In genomic region chr17:49439305-49439672, GRCh38 we compare ENCODE assay signal across 24 cellular contexts. TPM values are rescaled to one million over a fixed set of nuclear protein-coding genes. Genes with fewer than 3 reads are reported as not detected.
A peak's percentile ranks its signal among the peaks of the same experiment; 100 is the strongest.
DNase-seq lines count a peak whose midpoint lies in the region; ATAC-seq and TF ChIP-seq lines count a peak whose summit lies in the region.
"Had no signal": no experiment of that assay in that cellular context is flagged by ENCODE, and none has a peak within 500 bp of the region (broad histone marks: within the 10 kb centered on the region; RNA-seq: fewer than 3 reads in every experiment).

No MANE protein-coding gene starts in this region.

- H3K36me3 Mint-ChIP-seq in type B pancreatic cell: no peaks in the 10 kb centered on the region
- H3K36me3 Mint-ChIP-seq: CD4-positive, alpha-beta memory T cell; natural killer cell treated with Interleukin-12 subunit alpha and Interleukin-12 subunit beta and Interleukin-15 and Interleukin-18, amount 100 ng/mL, for 72 hours; stimulated activated effector memory CD8-positive, alpha-beta T cell treated with anti-CD3 and anti-CD28 coated beads, Interleukin-12 subunit alpha, Interleukin-12 subunit beta, amount 100 ng/mL, for 72 hours had no signal

- H2AFZ ChIP-seq in mammary epithelial cell (ENCODE audit: low read depth, low read length): no peak overlapping the region

- H3K9me3 ChIP-seq in HUES48 (ENCODE audit: control insufficient read depth, insufficient read depth, low read length) (no peaks in the 10 kb centered on the region), ectodermal cell (ENCODE audit: control insufficient read depth, low read length) (no peaks in the 10 kb centered on the region), mammary epithelial cell (replicated peaks; ENCODE audit: insufficient read depth, low read length) (no peaks in the 10 kb centered on the region)
- H3K9me3 ChIP-seq: esophagus muscularis mucosa, prostate gland, suprapubic skin, uterus had no signal

- no peaks in the 10 kb centered on the region for H3K79me2 ChIP-seq in mammary epithelial cell (ENCODE audit: insufficient read depth, low read length)

- CTCF ChIA-PET in mammary epithelial cell (lab: Charles Lee; ENCODE audit: low non-redundant PET): no interaction called here

- dilution Hi-C loops in mammary epithelial cell (cut with HindIII; ENCODE audit: low sequenced_read_pairs): loop anchor here (5.0 kb wide), 2 partner anchors 63 to 98 kb away; no protein-coding TSS in a partner anchor

- in situ Hi-C loops in mammary epithelial cell (cut with MboI; ENCODE audit: low sequenced_read_pairs in 2 of 2): loop anchor here (5.0 to 10.0 kb wide), 4 partner anchors 56 to 256 kb away; partner anchors contain the start of gene NGFR (in 1 of the 2)

- no peak for ATAC-seq in GM18520 (IDR thresholded peaks at IDR 0.05; ENCODE audit: unreplicated experiment)
- ATAC-seq: left colon; natural killer cell treated with Interleukin-12 subunit alpha and Interleukin-12 subunit beta and Interleukin-15 and Interleukin-18, amount 100 ng/mL, for 72 hours; stimulated activated effector memory CD8-positive, alpha-beta T cell treated with anti-CD3 and anti-CD28 coated beads, Interleukin-12 subunit alpha, Interleukin-12 subunit beta, amount 100 ng/mL, for 72 hours had no signal

- peak overlapping the region; percentile 66 for H3K4me3 Mint-ChIP-seq in type B pancreatic cell
- H3K4me3 Mint-ChIP-seq: CD4-positive, alpha-beta memory T cell; natural killer cell treated with Interleukin-12 subunit alpha and Interleukin-12 subunit beta and Interleukin-15 and Interleukin-18, amount 100 ng/mL, for 72 hours; stimulated activated effector memory CD8-positive, alpha-beta T cell treated with anti-CD3 and anti-CD28 coated beads, Interleukin-12 subunit alpha, Interleukin-12 subunit beta, amount 100 ng/mL, for 72 hours had no signal

- no peak overlapping the region for H3K4me2 ChIP-seq in mammary epithelial cell (ENCODE audit: insufficient read depth, low read depth, low read length)

- H3K4me1 ChIP-seq in HUES48 (ENCODE audit: control insufficient read depth, insufficient read depth, low read length) (peaks cover 8% of the 10 kb centered on the region), ectodermal cell (ENCODE audit: control insufficient read depth, insufficient read depth, low read length) (peaks cover 49% of the 10 kb centered on the region), mammary epithelial cell (ENCODE audit: insufficient read depth, low read length) (no peaks in the 10 kb centered on the region)
- H3K4me1 ChIP-seq: prostate gland, uterus had no signal

- peak overlapping the region; percentile 43 for H3K27ac Mint-ChIP-seq in type B pancreatic cell
- H3K27ac Mint-ChIP-seq: natural killer cell treated with Interleukin-12 subunit alpha and Interleukin-12 subunit beta and Interleukin-15 and Interleukin-18, amount 100 ng/mL, for 72 hours; stimulated activated effector memory CD8-positive, alpha-beta T cell treated with anti-CD3 and anti-CD28 coated beads, Interleukin-12 subunit alpha, Interleukin-12 subunit beta, amount 100 ng/mL, for 72 hours had no signal

- H3K4me3 ChIP-seq in HUES48 (ENCODE audit: low read depth, low read length) (peak overlapping the region; percentile 56; the same call in 1 of the 2 replicates), ectodermal cell (ENCODE audit: insufficient read depth, low read depth, low read length) (peak overlapping the region; percentile 20), mammary epithelial cell (replicated peaks in 1 of 3; ENCODE audit: insufficient read depth in 1 of 3, low read depth in 2 of 3, low read length in 3 of 3) (no peak overlapping the region)
- H3K4me3 ChIP-seq: esophagus muscularis mucosa, prostate gland, SK-N-MC, suprapubic skin, uterus had no signal

- no peak overlapping the region for H3K27ac ChIP-seq in HUES48 (ENCODE audit: low read depth, low read length)
- peak overlapping the region; percentile 93 for H3K27ac ChIP-seq in ectodermal cell (ENCODE audit: insufficient read depth, low read depth, low read length, poor library complexity, severe bottlenecking)
- H3K27ac ChIP-seq in mammary epithelial cell (ENCODE audit: insufficient read depth, low read depth, low read length): no peak overlapping the region
- H3K27ac ChIP-seq: esophagus muscularis mucosa, prostate gland, SK-N-MC, suprapubic skin, uterus, WERI-Rb-1 had no signal

- peaks cover 61% of the 10 kb centered on the region for H3K27me3 Mint-ChIP-seq in type B pancreatic cell

- H3K9me3 Mint-ChIP-seq in type B pancreatic cell: no peaks in the 10 kb centered on the region
- H3K9me3 Mint-ChIP-seq: CD4-positive, alpha-beta memory T cell; natural killer cell treated with Interleukin-12 subunit alpha and Interleukin-12 subunit beta and Interleukin-15 and Interleukin-18, amount 100 ng/mL, for 72 hours; stimulated activated effector memory CD8-positive, alpha-beta T cell treated with anti-CD3 and anti-CD28 coated beads, Interleukin-12 subunit alpha, Interleukin-12 subunit beta, amount 100 ng/mL, for 72 hours had no signal

- H3K36me3 ChIP-seq in HUES48 (ENCODE audit: control insufficient read depth, insufficient read depth, low read length) (no peaks in the 10 kb centered on the region), ectodermal cell (ENCODE audit: control insufficient read depth, insufficient read depth, low read length) (no peaks in the 10 kb centered on the region), mammary epithelial cell (ENCODE audit: insufficient read depth, low read length) (no peaks in the 10 kb centered on the region)
- H3K36me3 ChIP-seq: esophagus muscularis mucosa, prostate gland, suprapubic skin, uterus, WERI-Rb-1 had no signal

- peaks cover 54% of the 10 kb centered on the region for H3K4me1 Mint-ChIP-seq in type B pancreatic cell (ENCODE audit: unreplicated experiment)
- H3K4me1 Mint-ChIP-seq: CD4-positive, alpha-beta memory T cell had no signal

- intact Hi-C loops in mammary epithelial cell (cut with micrococcal nuclease): loop anchor here (5.0 kb wide), 1 partner anchor 258 kb away; no protein-coding TSS in a partner anchor

- WGBS in ectodermal cell, 2 experiments: 83 to 88% methylated on average over 3 of the region's 3 CpGs
- 95% methylated on average over 3 of the region's 3 CpGs for WGBS in mammary epithelial cell (ENCODE audit: low coverage, missing lambda C conversion rate)

- H3K27me3 ChIP-seq in HUES48 (ENCODE audit: control insufficient read depth, insufficient read depth, low read length) (peaks cover 27% of the 10 kb centered on the region), ectodermal cell (ENCODE audit: control insufficient read depth, insufficient read depth, low read length, poor library complexity, severe bottlenecking) (no peaks in the 10 kb centered on the region), mammary epithelial cell (ENCODE audit: insufficient read depth, low read length) (no peaks in the 10 kb centered on the region)

- H3K9ac ChIP-seq in HUES48 (ENCODE audit: low read depth, low read length) (no peak overlapping the region), mammary epithelial cell (ENCODE audit: insufficient read depth, low read length) (no peak overlapping the region)

- BruUV-seq in mammary epithelial cell (replicated peaks; lab: Mats Ljungman, UMichigan): no TSS peak

- peak; percentile 19 for DNase-seq in myocyte (ENCODE audit: low read depth)
- no peak for DNase-seq in type B pancreatic cell (ENCODE audit: extremely low spot score, unreplicated experiment)
- DNase-seq in cerebellum (ENCODE audit: low spot score): no peak
- no peak for DNase-seq in mammary epithelial cell
- DNase-seq: activated CD4-positive, alpha-beta T cell treated with anti-CD3 and anti-CD28 coated beads, Interleukin-2, amount 50 U/mL, for 4 hours; activated CD8-positive, alpha-beta memory T cell treated with anti-CD3 and anti-CD28 coated beads, Interleukin-2, amount 50 U/mL, for 4 hours; CD4-positive, alpha-beta memory T cell; effector memory CD4-positive, alpha-beta T cell; left colon; mesenchymal stem cell; NCI-H510A; stimulated activated CD4-positive, alpha-beta T cell treated with anti-CD3 and anti-CD28 coated beads, Interleukin-2, amount 100 ng/mL, for 24 hours; T-helper 2 cell; uterus; WERI-Rb-1 had no signal

- H4K20me1 ChIP-seq in mammary epithelial cell (ENCODE audit: insufficient read depth, low read length): no peaks in the 10 kb centered on the region

- TF ChIP-seq CTCF in type B pancreatic cell (conservative IDR thresholded peaks at IDR 0.05): no peak
- no peak for TF ChIP-seq CTCF in mammary epithelial cell (conservative IDR thresholded peaks at IDR 0.05 in 1 of 2, IDR thresholded peaks at IDR 0.05 in 1 of 2; ENCODE audit: extremely low read depth in 1 of 2, insufficient read depth in 1 of 2, low read depth in 1 of 2, low read length in 2 of 2)

RNA-seq across cellular contexts. Expression of gene PHB1, which starts 24.6 kb away (rescaled TPM):
- polyA plus RNA-seq in ectodermal cell (2013, experiment 1 of 4): 199 TPM
- 190 TPM for polyA plus RNA-seq in ectodermal cell (2013, experiment 2 of 4)
- 111 TPM for polyA plus RNA-seq in ectodermal cell (2013, experiment 3 of 4)
- polyA plus RNA-seq in ectodermal cell (2013, experiment 4 of 4): 127 TPM
- total RNA-seq in myocyte (128 and 153 TPM in 2 replicates), type B pancreatic cell (ENCODE audit: low replicate concordance) (231 and 270 TPM in 2 replicates), cerebellum (42.8 TPM), mammary epithelial cell (100 to 1,000 TPM; 115 to 193 TPM)
- 217 TPM for polyA plus RNA-seq in myocyte (2012)
- polyA plus RNA-seq in mammary epithelial cell: 339 TPM
- 289 TPM for polyA minus RNA-seq in mammary epithelial cell

RNA-seq across cellular contexts. Expression of gene NGFR, which starts 55.8 kb away (rescaled TPM):
- 33.1 TPM for polyA plus RNA-seq in ectodermal cell (2013, experiment 1 of 4)
- polyA plus RNA-seq in ectodermal cell (2013, experiment 2 of 4): 38.7 TPM
- 33.9 TPM for polyA plus RNA-seq in ectodermal cell (2013, experiment 3 of 4)
- polyA plus RNA-seq in ectodermal cell (2013, experiment 4 of 4): 37.2 TPM
- total RNA-seq in myocyte: 44.7 and 113 TPM in 2 replicates
- 53.7 TPM for polyA plus RNA-seq in myocyte (2012)
- total RNA-seq in type B pancreatic cell (ENCODE audit: low replicate concordance): 2.1 and 41.3 TPM in 2 replicates
- 28.9 TPM for total RNA-seq in cerebellum
- 10 to 100 TPM; 16.3 to 25.5 TPM for total RNA-seq in mammary epithelial cell
- polyA plus RNA-seq in mammary epithelial cell: 33.5 TPM
- 17.4 TPM for polyA minus RNA-seq in mammary epithelial cell
- polyA plus RNA-seq: CD4-positive, alpha-beta memory T cell had no signal

Comparison
In these comparisons a context has a peak if more than half of its experiments do, and no peak if none do; other contexts are left out.
1. H3K4me3 ChIP-seq: peak in HUES48 (single experiment) and ectodermal cell (single experiment); none in mammary epithelial cell (0 of 3).